Comparison of ENCODE assay signal across 3 cellular contexts in the genomic region with DNA sequence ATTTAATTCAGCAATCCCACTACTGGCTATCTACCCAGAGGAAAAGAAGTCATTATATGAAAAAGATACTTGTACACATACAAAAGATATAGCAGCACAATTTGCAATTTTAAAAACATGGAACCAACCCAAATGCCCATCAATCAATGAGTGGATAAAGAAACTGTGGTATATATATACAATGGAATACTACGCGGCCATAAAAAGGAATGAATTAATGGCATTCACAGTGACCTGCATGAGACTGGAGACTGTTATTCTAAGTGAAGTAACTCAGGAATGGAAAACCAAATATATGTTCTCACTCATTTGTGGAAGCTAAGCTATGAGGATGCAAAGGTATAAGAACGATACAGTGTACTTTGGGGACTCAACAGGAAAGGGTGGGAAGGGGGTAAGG.
A peak's percentile ranks its signal among the peaks of the same experiment; 100 is the strongest.
DNase-seq lines count a peak whose midpoint lies in the region; ATAC-seq and TF ChIP-seq lines count a peak whose summit lies in the region.
"Not testable (repeated sequence)": the region's sequence is repeated elsewhere in the genome, so short reads cannot be mapped to it uniquely, and the experiment has no call there.

No MANE protein-coding gene starts in this region.

- H3K36me3 Mint-ChIP-seq in MCF 10A (ENCODE audit: insufficient read depth, unreplicated experiment) = peaks cover 43% of the 10 kb centered on the region

- intact Hi-C loops in MCF 10A (cut with micrococcal nuclease) = not testable (repeated sequence)

- not testable (repeated sequence) for H3K27ac ChIP-seq in HEK293 (ENCODE audit: extremely low read depth, low read depth, low read length)

- POLR2A ChIA-PET in HEK293 (lab: Yijun Ruan, JAX); MCF 10A (lab: Yijun Ruan, JAX): not testable (repeated sequence)

- not testable (repeated sequence) for TF ChIP-seq CTCF in HEK293 (tag by site-specific recombination; IDR thresholded peaks at IDR 0.05); MCF 10A (IDR thresholded peaks at IDR 0.05; ENCODE audit: unreplicated experiment)

- CTCF ChIA-PET in HEK293 (lab: Yijun Ruan, JAX) (interaction anchor here (0.6 to 1.6 kb wide), 4 partner anchors 23 to 30 kb away, joined by 3 to 6 read pairs (median 4); no protein-coding TSS in a partner anchor), MCF 10A (lab: Yijun Ruan, JAX) (interaction anchor here (1.7 kb wide), 1 partner anchor 29 kb away, joined by 7 read pairs; no protein-coding TSS in a partner anchor)

- H3K27ac Mint-ChIP-seq in MCF 10A (ENCODE audit: low read depth, unreplicated experiment) = peak overlapping the region; percentile 84

- H3K36me3 ChIP-seq in HEK293 (ENCODE audit: control insufficient read depth in 2 of 2, insufficient read depth in 1 of 2, low read length in 2 of 2) = not testable (repeated sequence)

- not testable (repeated sequence) for H3K27me3 Mint-ChIP-seq in MCF 10A (ENCODE audit: insufficient read depth, unreplicated experiment)

- peaks cover 54% of the 10 kb centered on the region for H3K4me1 Mint-ChIP-seq in MCF 10A (ENCODE audit: insufficient read depth, unreplicated experiment)

- not testable (repeated sequence) for H3K4me1 ChIP-seq in HEK293 (ENCODE audit: control insufficient read depth, insufficient read depth, low read length)

- not testable (repeated sequence) for DNase-seq in MCF 10A (ENCODE audit: unreplicated experiment)

- H3K4me3 ChIP-seq in HEK293 (ENCODE audit: low read depth, low read length) = not testable (repeated sequence)

- not testable (repeated sequence) for H3K4me3 Mint-ChIP-seq in MCF 10A (ENCODE audit: unreplicated experiment)

- ATAC-seq in SK-N-SH treated with all-trans-retinoic acid at 6 μM for 48 hours = not testable (repeated sequence)

- not testable (repeated sequence) for BruUV-seq in MCF 10A (replicated peaks; lab: Mats Ljungman, UMichigan)

- not testable (repeated sequence) for H3K9me3 ChIP-seq in HEK293 (ENCODE audit: control insufficient read depth, insufficient read depth, low read depth, low read length)

- H3K9me3 Mint-ChIP-seq in MCF 10A (ENCODE audit: unreplicated experiment) = peaks cover 17% of the 10 kb centered on the region

TF ChIP-seq in HEK293, 187 proteins besides CTCF, POLR2A, EP300 and RAD21:
- TF ChIP-seq ZNF146 (tag by site-specific recombination; IDR thresholded peaks at IDR 0.05) = peak; percentile 74

TF ChIP-seq in SK-N-SH treated with all-trans-retinoic acid at 6 μM for 48 hours, 23 proteins besides CTCF, POLR2A, EP300 and RAD21:
- TF ChIP-seq ZNF8 (CRISPR knock-in tag; IDR thresholded peaks at IDR 0.05) = peak; percentile 87
